10 cellular contexts compared by ENCODE assay signal in genomic region chr1:18812540-18812939, GRCh38. TPM values are rescaled to one million over a fixed set of nuclear protein-coding genes. Genes with fewer than 3 reads are reported as not detected.
"Had no signal": no experiment of that assay in that cellular context is flagged by ENCODE, and none has a peak within 500 bp of the region (broad histone marks: within the 10 kb centered on the region; RNA-seq: fewer than 3 reads in every experiment).

No MANE protein-coding gene starts in this region.

- H3K4me2 ChIP-seq: GM23338, KMS-11 had no signal

- H3K4me3 ChIP-seq: GM23338 had no signal

- H3K9me3 Mint-ChIP-seq: GM23338, H9 had no signal

- H3K9ac ChIP-seq: KMS-11 had no signal

- H3K4me3 Mint-ChIP-seq: GM23338, H9 had no signal

- H3K27ac Mint-ChIP-seq: GM23338, H9 had no signal

- H2AFZ ChIP-seq: GM23338 had no signal

- H3K27ac ChIP-seq: KMS-11 had no signal

- FAIRE-seq: H1, H54, HTR-8/SVneo had no signal

- DNase-seq: H9, HCEC 1CT, IMR-90, KBM-7 had no signal

- ATAC-seq: GM23338 had no signal

RNA-seq across cellular contexts. Expression of gene TAS1R2, which starts 46.9 kb away (rescaled TPM):
- total RNA-seq: GM23338, H1, H9, HT-29, IMR-90 had no signal
- polyA plus RNA-seq: GM23338, H1, IMR-90 had no signal
